Comparison of ENCODE assay signal across 30 cellular contexts in the genomic region with DNA sequence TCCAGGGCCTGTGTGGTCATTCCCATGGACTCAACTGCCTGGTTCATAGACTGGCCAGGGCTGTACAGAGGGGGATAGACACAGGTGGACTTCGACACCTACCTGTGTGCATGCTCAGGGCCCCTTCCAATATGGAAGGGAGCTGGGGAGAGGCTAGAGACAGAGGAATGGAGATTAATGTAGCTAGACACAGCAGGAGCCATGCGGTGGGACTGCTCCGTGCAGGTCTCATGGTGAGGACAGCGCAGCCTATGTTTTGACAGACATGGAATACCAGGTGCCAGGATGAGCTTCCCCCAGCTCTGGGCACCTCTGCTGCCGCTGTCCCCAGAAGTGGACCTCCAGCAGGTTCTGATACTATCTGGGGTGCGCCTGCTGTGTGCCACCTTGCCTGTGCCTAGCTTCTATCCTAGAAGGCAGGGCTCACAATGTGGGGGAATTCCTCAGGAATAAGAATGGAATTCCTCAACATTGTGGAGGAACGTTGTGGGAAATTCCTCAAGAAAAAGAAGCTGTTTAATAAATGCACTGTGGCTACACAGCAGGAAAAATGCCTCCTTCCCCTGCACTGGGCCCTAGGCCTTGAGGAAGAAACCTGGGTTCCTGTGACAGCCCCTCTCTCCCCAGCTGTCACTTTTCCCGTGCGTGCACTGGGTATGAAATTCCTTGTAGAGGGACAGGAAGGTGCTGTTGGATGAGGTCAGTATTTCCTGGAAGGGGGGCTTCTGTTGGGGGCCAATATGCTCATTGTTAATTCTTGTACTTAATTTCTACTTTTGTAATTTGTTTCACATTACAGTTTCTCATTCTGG. TPM values are rescaled to one million over a fixed set of nuclear protein-coding genes. Genes with fewer than 3 reads are reported as not detected.
DNase-seq lines count a peak whose midpoint lies in the region; TF ChIP-seq lines count a peak whose summit lies in the region.
"Had no signal": no experiment of that assay in that cellular context is flagged by ENCODE, and none has a peak within 500 bp of the region (broad histone marks: within the 10 kb centered on the region; RNA-seq: fewer than 3 reads in every experiment).

No MANE protein-coding gene starts in this region.

- no peaks in the 10 kb centered on the region for H3K27me3 ChIP-seq in adipocyte (replicated peaks; ENCODE audit: control insufficient read depth, insufficient read depth, low read length)
- H3K27me3 ChIP-seq in prostate gland (replicated peaks; ENCODE audit: insufficient read depth): no peaks in the 10 kb centered on the region
- H3K27me3 ChIP-seq in MG63: no peaks in the 10 kb centered on the region
- H3K27me3 ChIP-seq in tibial artery: no peaks in the 10 kb centered on the region
- H3K27me3 ChIP-seq: colonic mucosa, heart left ventricle, Peyer's patch had no signal

- H3K4me3 ChIP-seq in AG10803 (ENCODE audit: low read length) (no peak overlapping the region), adipocyte (ENCODE audit: low read length) (peak overlapping the region; percentile 97), prostate gland (no peak overlapping the region), MG63 (no peak overlapping the region), tibial artery (no peak overlapping the region)
- H3K4me3 ChIP-seq: colonic mucosa, GM23248, heart left ventricle, Peyer's patch had no signal

- WGBS in prostate gland: 85% methylated on average over 9 of the region's 9 CpGs

- peaks cover 75% of the 10 kb centered on the region for H3K4me1 ChIP-seq in adipocyte (ENCODE audit: control insufficient read depth, insufficient read depth, low read length)
- peaks cover 9% of the 10 kb centered on the region for H3K4me1 ChIP-seq in prostate gland (replicated peaks)
- H3K4me1 ChIP-seq in tibial artery: peaks cover 0 to 4% (median 0%) of the 10 kb centered on the region in 4 donors
- H3K4me1 ChIP-seq: colonic mucosa, Peyer's patch had no signal

- H3K27ac ChIP-seq in prostate gland (peak overlapping the region; percentile 52 to 98), tibial artery (no peak overlapping the region)
- H3K27ac ChIP-seq: colonic mucosa, epithelial cell of prostate, VCaP had no signal

- peak overlapping the region; percentile 37 for H3K9ac ChIP-seq in adipocyte (ENCODE audit: low read length)
- H3K9ac ChIP-seq: GM23248 had no signal

- DNase-seq in AG10803 (ENCODE audit: low read depth) (peak; percentile 49), adipocyte (ENCODE audit: low read depth) (no peak), kidney tubule cell (ENCODE audit: low spot score) (peak; percentile 38), prostate gland (ENCODE audit: low spot score) (no peak), NCI-H2107 (lab: John Stamatoyannopoulos, UW) (no peak), islet precursor cell (no peak), MG63 (no peak), tibial artery (no peak)
- DNase-seq: activated CD4-positive, alpha-beta T cell treated with anti-CD3 and anti-CD28 coated beads for 4 hours; activated effector memory CD4-positive, alpha-beta T cell treated with Interleukin-2 at 50 U/mL for 16 hours; anterior cingulate cortex; colonic mucosa; DMS 273 treated with DMSO at 0.1 percent for 48 hours; effector CD8-positive, alpha-beta T cell; EL; GM23248; heart left ventricle; naive thymus-derived CD4-positive, alpha-beta T cell; NCI-H146; NCI-H446 treated with DMSO at 0.1 percent for 48 hours; NCI-H774; occipital lobe; Peyer's patch; SHP77 treated with DMSO at 0.1 percent for 48 hours; stimulated activated naive CD4-positive, alpha-beta T cell; SW 1271; T1000 had no signal

- TF ChIP-seq POLR2A in prostate gland (IDR thresholded peaks at IDR 0.05): no peak

- TF ChIP-seq CTCF in AG10803 (conservative IDR thresholded peaks at IDR 0.05; ENCODE audit: low read length) (no peak), prostate gland (IDR thresholded peaks at IDR 0.05) (no peak), tibial artery (IDR thresholded peaks at IDR 0.05) (no peak)

- H3K36me3 ChIP-seq in adipocyte (ENCODE audit: control insufficient read depth, insufficient read depth, low read length, severe bottlenecking) (peaks cover 67% of the 10 kb centered on the region), prostate gland (no peaks in the 10 kb centered on the region), MG63 (peaks cover 11% of the 10 kb centered on the region), tibial artery (peaks cover 18 to 41% (median 29%) of the 10 kb centered on the region in 3 donors)
- H3K36me3 ChIP-seq: colonic mucosa had no signal

- intact Hi-C loops in prostate gland (cut with DNase I) (no loop called here), tibial artery (cut with DNase I; ENCODE audit: low total_unique reads) (loop anchor here (10.0 kb wide), 1 partner anchor 85 kb away; no protein-coding TSS in a partner anchor)

- H3K9me3 ChIP-seq in adipocyte (ENCODE audit: control insufficient read depth, low read length) (peaks cover 27% of the 10 kb centered on the region), prostate gland (no peaks in the 10 kb centered on the region), MG63 (peaks cover 11% of the 10 kb centered on the region), tibial artery (peaks cover 0 to 28% (median 18%) of the 10 kb centered on the region in 3 donors)
- H3K9me3 ChIP-seq: colonic mucosa had no signal

RNA-seq across cellular contexts. Expression of a gene that starts 7.3 kb away (rescaled TPM):
- 100 to 1,000 TPM; 112 to 289 TPM for total RNA-seq in prostate gland
- total RNA-seq in MG63 (2014; rRNA removed; shearing (Covaris generic); ENCODE audit: low replicate concordance): 0.82 and 1.4 TPM in 2 replicates

RNA-seq across cellular contexts. Expression of a gene that starts 37.0 kb away (rescaled TPM):
- 1 to 10 TPM; 1.4 to 3.8 TPM for total RNA-seq in prostate gland
- not detected in 2 replicates for total RNA-seq in MG63 (2014; rRNA removed; shearing (Covaris generic); ENCODE audit: low replicate concordance)
- total RNA-seq: mesothelial cell of epicardium had no signal

Comparison
In these comparisons a context has a peak if more than half of its experiments do, and no peak if none do; other contexts are left out.
1. DNase-seq: peak in AG10803 (single experiment) and kidney tubule cell (single experiment); none in adipocyte (single experiment), prostate gland (single experiment), NCI-H2107 (single experiment), islet precursor cell (single experiment), MG63 (single experiment) and tibial artery (0 of 2).
2. H3K27ac ChIP-seq: peak in prostate gland (2 of 2); none in tibial artery (0 of 2).
3. RNA of a gene that starts 7.3 kb away (total RNA-seq): 112 to 289 TPM in prostate gland; 0.82 to 1.4 TPM in MG63; every median in the first group is over 10 times any median in the second.